In genomic region chr17:42408076-42408475, GRCh38 we compare ENCODE assay signal across 8 cellular contexts. TPM values are rescaled to one million over a fixed set of nuclear protein-coding genes. Genes with fewer than 3 reads are reported as not detected.
DNase-seq lines count a peak whose midpoint lies in the region; ATAC-seq and TF ChIP-seq lines count a peak whose summit lies in the region.

No MANE protein-coding gene starts in this region.

- WGBS in esophagus, 2 donors, result 35 to 62% methylated on average over 2 of the region's 2 CpGs
- WGBS in mesenchymal stem cell, result 50% methylated on average over 1 of the region's 2 CpGs
- 14% methylated on average over 2 of the region's 2 CpGs for WGBS in suprapubic skin

- CTCF ChIA-PET in activated CD8-positive, alpha-beta T cell treated with anti-CD3 and anti-CD28 coated beads for 36 hours (lab: Charles Lee), result interaction anchor here (1.3 to 32.2 kb wide), 8 partner anchors 8 to 119 kb away, joined by 3 to 968 read pairs (median 8); partner anchors contain the start of gene STAT3

- H3K36me3 ChIP-seq in NT2/D1 (ENCODE audit: insufficient read depth, insufficient read length, low read length) (peaks cover 53% of the 10 kb centered on the region), esophagus (ENCODE audit: control insufficient read depth in 2 of 2, insufficient read depth in 2 of 2, low read length in 1 of 2) (peaks cover 0 to 14% of the 10 kb centered on the region in 2 donors), mesenchymal stem cell (ENCODE audit: control insufficient read depth in 1 of 2, insufficient read depth in 2 of 2, low read depth in 1 of 2, low read length in 2 of 2) (peaks cover 29 to 42% of the 10 kb centered on the region in 2 experiments), suprapubic skin (peaks cover 21% of the 10 kb centered on the region)

- no peak overlapping the region for H3K4me3 ChIP-seq in NT2/D1 (ENCODE audit: insufficient read length, low read depth)
- no peak overlapping the region for H3K4me3 ChIP-seq in esophagus (ENCODE audit: low read depth in 1 of 2, low read length in 2 of 2)
- H3K4me3 ChIP-seq in mesenchymal stem cell (ENCODE audit: insufficient read depth in 1 of 2, low read depth in 1 of 2, low read length in 2 of 2), result no peak overlapping the region
- H3K4me3 ChIP-seq in suprapubic skin, result no peak overlapping the region

- no peak overlapping the region for H2AFZ ChIP-seq in mesenchymal stem cell (ENCODE audit: low read depth, low read length)

- H3K27ac ChIP-seq in esophagus (ENCODE audit: low read depth in 2 of 2, low read length in 1 of 2), result peak overlapping the region; percentile 80 to 83
- no peak overlapping the region for H3K27ac ChIP-seq in mesenchymal stem cell (ENCODE audit: low read length, poor library complexity, severe bottlenecking)
- peak overlapping the region; percentile 87 for H3K27ac ChIP-seq in suprapubic skin

- H3K4me1 ChIP-seq in NT2/D1 (ENCODE audit: insufficient read depth, insufficient read length) (peaks cover 13% of the 10 kb centered on the region), esophagus (ENCODE audit: control insufficient read depth in 2 of 2, insufficient read depth in 2 of 2, low read length in 1 of 2) (peaks cover 0 to 15% of the 10 kb centered on the region in 2 donors), mesenchymal stem cell (ENCODE audit: control insufficient read depth, insufficient read depth, low read depth, low read length) (peaks cover 25% of the 10 kb centered on the region), suprapubic skin (peaks cover 83% of the 10 kb centered on the region)

- H3K18ac ChIP-seq in mesenchymal stem cell (ENCODE audit: low read depth in 1 of 2, low read length in 2 of 2), result no peak overlapping the region

- H3K9ac ChIP-seq in NT2/D1 (ENCODE audit: insufficient read length, low read depth), result peak overlapping the region; percentile 8
- peak overlapping the region; percentile 59 for H3K9ac ChIP-seq in mesenchymal stem cell (ENCODE audit: low read length)

- no peaks in the 10 kb centered on the region for H3K9me3 ChIP-seq in NT2/D1 (ENCODE audit: insufficient read depth, low read length)
- no peaks in the 10 kb centered on the region for H3K9me3 ChIP-seq in esophagus (ENCODE audit: control insufficient read depth in 2 of 2, insufficient read depth in 1 of 2, low read depth in 1 of 2, low read length in 1 of 2)
- H3K9me3 ChIP-seq in mesenchymal stem cell (ENCODE audit: control insufficient read depth, low read length), result no peaks in the 10 kb centered on the region
- H3K9me3 ChIP-seq in suprapubic skin, result no peaks in the 10 kb centered on the region

- no peak for ATAC-seq in activated CD8-positive, alpha-beta T cell treated with anti-CD3 and anti-CD28 coated beads for 36 hours
- ATAC-seq in HG03432 (IDR thresholded peaks at IDR 0.05; ENCODE audit: unreplicated experiment) (no peak), HG02588 (IDR thresholded peaks at IDR 0.05; ENCODE audit: unreplicated experiment) (no peak)

- no peak overlapping the region for H4K8ac ChIP-seq in mesenchymal stem cell (ENCODE audit: low read length)

- no peak overlapping the region for H2BK12ac ChIP-seq in mesenchymal stem cell (ENCODE audit: low read length in 2 of 2)

- H3K14ac ChIP-seq in mesenchymal stem cell (ENCODE audit: low read length in 2 of 2), result no peak overlapping the region

- H3K4me3 Mint-ChIP-seq in activated CD8-positive, alpha-beta T cell treated with anti-CD3 and anti-CD28 coated beads for 36 hours, result no peak overlapping the region

- no peak overlapping the region for H2AK5ac ChIP-seq in mesenchymal stem cell (ENCODE audit: low read length, severe bottlenecking)

- H3K23ac ChIP-seq in mesenchymal stem cell (ENCODE audit: low read length in 2 of 2), result no peak overlapping the region

- no peak for TF ChIP-seq CTCF in suprapubic skin (IDR thresholded peaks at IDR 0.05)
- no peak for TF ChIP-seq CTCF in activated CD8-positive, alpha-beta T cell treated with anti-CD3 and anti-CD28 coated beads for 36 hours (IDR thresholded peaks at IDR 0.05)

- DNase-seq in NT2/D1 (ENCODE audit: low read depth, low spot score) (no peak), mesenchymal stem cell (no peak), suprapubic skin (ENCODE audit: low spot score in 2 of 2) (no peak), mucosa of gallbladder (ENCODE audit: low spot score) (no peak)
- DNase-seq in activated CD8-positive, alpha-beta T cell treated with anti-CD3 and anti-CD28 coated beads for 36 hours, result no peak

- no peak overlapping the region for H4K91ac ChIP-seq in mesenchymal stem cell (ENCODE audit: low read length)

- no peak overlapping the region for H2BK120ac ChIP-seq in mesenchymal stem cell (ENCODE audit: low read depth, low read length)

- no peaks in the 10 kb centered on the region for H3K36me3 Mint-ChIP-seq in activated CD8-positive, alpha-beta T cell treated with anti-CD3 and anti-CD28 coated beads for 36 hours (ENCODE audit: low read depth)

- peaks cover 26% of the 10 kb centered on the region for H3K79me1 ChIP-seq in mesenchymal stem cell (replicated peaks; ENCODE audit: low read length, poor library complexity, severe bottlenecking)

- TF ChIP-seq POLR2A in suprapubic skin (IDR thresholded peaks at IDR 0.05), result no peak

- H3K4me2 ChIP-seq in mesenchymal stem cell (ENCODE audit: low read length, poor library complexity, severe bottlenecking), result no peak overlapping the region

- POLR2A ChIA-PET in activated CD8-positive, alpha-beta T cell treated with anti-CD3 and anti-CD28 coated beads for 36 hours (lab: Charles Lee), result interaction anchor here (1.0 kb wide), 1 partner anchor 119 kb away, joined by 3 read pairs; no protein-coding TSS in a partner anchor

- peaks cover 16% of the 10 kb centered on the region for H3K4me1 Mint-ChIP-seq in activated CD8-positive, alpha-beta T cell treated with anti-CD3 and anti-CD28 coated beads for 36 hours (ENCODE audit: low read depth)

- intact Hi-C loops in activated CD8-positive, alpha-beta T cell treated with anti-CD3 and anti-CD28 coated beads for 36 hours (cut with micrococcal nuclease), result no loop called here

- no peaks in the 10 kb centered on the region for H3K27me3 Mint-ChIP-seq in activated CD8-positive, alpha-beta T cell treated with anti-CD3 and anti-CD28 coated beads for 36 hours

- H2BK5ac ChIP-seq in mesenchymal stem cell (ENCODE audit: low read depth, low read length, poor library complexity, severe bottlenecking), result no peak overlapping the region

- H3K27me3 ChIP-seq in NT2/D1 (ENCODE audit: insufficient read depth, insufficient read length) (no peaks in the 10 kb centered on the region), esophagus (ENCODE audit: control insufficient read depth in 1 of 2, insufficient read depth in 2 of 2, low read length in 2 of 2) (no peaks in the 10 kb centered on the region), mesenchymal stem cell (ENCODE audit: control insufficient read depth in 1 of 2, insufficient read depth in 1 of 2, low read length in 2 of 2) (no peaks in the 10 kb centered on the region), suprapubic skin (no peaks in the 10 kb centered on the region)

- H3K9me3 Mint-ChIP-seq in activated CD8-positive, alpha-beta T cell treated with anti-CD3 and anti-CD28 coated beads for 36 hours, result no peaks in the 10 kb centered on the region

- H3K4ac ChIP-seq in mesenchymal stem cell (ENCODE audit: low read depth in 1 of 2, low read length in 2 of 2), result no peak overlapping the region

- no peak overlapping the region for H3K27ac Mint-ChIP-seq in activated CD8-positive, alpha-beta T cell treated with anti-CD3 and anti-CD28 coated beads for 36 hours

- H2BK15ac ChIP-seq in mesenchymal stem cell (ENCODE audit: low read depth, poor library complexity, severe bottlenecking), result no peak overlapping the region

- no peak for TF ChIP-seq EP300 in suprapubic skin (IDR thresholded peaks at IDR 0.05)

RNA-seq across cellular contexts. Expression of gene CAVIN1, which starts 15.0 kb away (rescaled TPM):
- polyA plus RNA-seq in esophagus, result 10 to 100 TPM; 40.0 to 60.4 TPM
- polyA plus RNA-seq in mesenchymal stem cell (2013, experiment 1 of 2), result 168 TPM
- 165 TPM for polyA plus RNA-seq in mesenchymal stem cell (2013, experiment 2 of 2)
- total RNA-seq in suprapubic skin, result 100 to 1,000 TPM; 153 to 224 (median 182) TPM
- 1 to 10 TPM; 1.8 to 2.0 TPM for total RNA-seq in activated CD8-positive, alpha-beta T cell treated with anti-CD3 and anti-CD28 coated beads for 36 hours
- 273 TPM for total RNA-seq in mucosa of gallbladder

RNA-seq across cellular contexts. Expression of gene STAT3, which starts 19.8 kb away (rescaled TPM):
- polyA plus RNA-seq in esophagus, result 10 to 100 TPM; 30.8 to 64.2 TPM
- 67.6 TPM for polyA plus RNA-seq in mesenchymal stem cell (2013, experiment 1 of 2)
- polyA plus RNA-seq in mesenchymal stem cell (2013, experiment 2 of 2), result 66.8 TPM
- total RNA-seq in suprapubic skin (100 to 1,000 TPM; 144 to 174 (median 152) TPM), mucosa of gallbladder (140 TPM)
- total RNA-seq in activated CD8-positive, alpha-beta T cell treated with anti-CD3 and anti-CD28 coated beads for 36 hours, result 100 to 1,000 TPM; 276 to 286 TPM

RNA-seq across cellular contexts. Expression of gene ATP6V0A1, which starts 50.6 kb away (rescaled TPM):
- 10 to 100 TPM; 27.0 to 27.5 TPM for polyA plus RNA-seq in esophagus
- polyA plus RNA-seq in mesenchymal stem cell (2013, experiment 1 of 2), result 39.0 TPM
- 40.2 TPM for polyA plus RNA-seq in mesenchymal stem cell (2013, experiment 2 of 2)
- 100 to 1,000 TPM; 102 to 194 (median 142) TPM for total RNA-seq in suprapubic skin
- 1 to 10 TPM; 5.8 to 7.1 TPM for total RNA-seq in activated CD8-positive, alpha-beta T cell treated with anti-CD3 and anti-CD28 coated beads for 36 hours
- total RNA-seq in mucosa of gallbladder, result 179 TPM

Comparison
In these comparisons a context has a peak if more than half of its experiments do, and no peak if none do; other contexts are left out.
1. RNA of gene CAVIN1, which starts 15.0 kb away (total RNA-seq): 273 TPM in mucosa of gallbladder (single experiment) and 153 to 224 TPM in suprapubic skin; 1.8 to 2.0 TPM in activated CD8-positive, alpha-beta T cell treated with anti-CD3 and anti-CD28 coated beads for 36 hours; every median in the first group is over 10 times any median in the second.
2. RNA of gene ATP6V0A1, which starts 50.6 kb away (total RNA-seq): 179 TPM in mucosa of gallbladder (single experiment) and 102 to 194 TPM in suprapubic skin; 5.8 to 7.1 TPM in activated CD8-positive, alpha-beta T cell treated with anti-CD3 and anti-CD28 coated beads for 36 hours; every median in the first group is over 10 times any median in the second.